9 cellular contexts compared by ENCODE assay signal in genomic region chr2:148875387-148876051, GRCh38. TPM values are rescaled to one million over a fixed set of nuclear protein-coding genes. Genes with fewer than 3 reads are reported as not detected.
A peak's percentile ranks its signal among the peaks of the same experiment; 100 is the strongest.
DNase-seq lines count a peak whose midpoint lies in the region; ATAC-seq, FAIRE-seq and TF ChIP-seq lines count a peak whose summit lies in the region.
"Had no signal": no experiment of that assay in that cellular context is flagged by ENCODE, and none has a peak within 500 bp of the region (broad histone marks: within the 10 kb centered on the region; RNA-seq: fewer than 3 reads in every experiment).

No MANE protein-coding gene starts in this region.

- no peaks in the 10 kb centered on the region for H3K36me3 Mint-ChIP-seq in activated naive CD4-positive, alpha-beta T cell treated with anti-CD3 and anti-CD28 coated beads, Interleukin-2, amount 10 ng/mL, durations not matched to agents 7 days and 5 days

- under 1% methylated on average over 17 of the region's 74 CpGs for WGBS in right lobe of liver (ENCODE audit: insufficient coverage, low coverage, low lambda C conversion rate, missing lambda C conversion rate)
- WGBS in upper lobe of left lung, 2 donors: 0 to 1% methylated on average over 10 to 22 of the region's 74 CpGs

- intact Hi-C loops in right lobe of liver (cut with DNase I): no loop called here

- H3K9me3 ChIP-seq in right lobe of liver (no peaks in the 10 kb centered on the region), upper lobe of left lung (peaks cover 0 to 6% (median 2%) of the 10 kb centered on the region in 4 donors)
- H3K9me3 ChIP-seq: neutrophil had no signal

- CTCF ChIA-PET in activated naive CD4-positive, alpha-beta T cell treated with anti-CD3 and anti-CD28 coated beads, Interleukin-2, amount 10 ng/mL, durations not matched to agents 7 days and 5 days (lab: Charles Lee): no interaction called here

- no peak overlapping the region for H3K27ac Mint-ChIP-seq in activated naive CD4-positive, alpha-beta T cell treated with anti-CD3 and anti-CD28 coated beads, Interleukin-2, amount 10 ng/mL, durations not matched to agents 7 days and 5 days

- no peaks in the 10 kb centered on the region for H3K36me3 ChIP-seq in right lobe of liver
- no peaks in the 10 kb centered on the region for H3K36me3 ChIP-seq in upper lobe of left lung
- H3K36me3 ChIP-seq: neutrophil had no signal

- no peak overlapping the region for H3K27ac ChIP-seq in right lobe of liver
- H3K27ac ChIP-seq in upper lobe of left lung: no peak overlapping the region
- H3K27ac ChIP-seq: neutrophil had no signal

- H3K4me1 Mint-ChIP-seq in activated naive CD4-positive, alpha-beta T cell treated with anti-CD3 and anti-CD28 coated beads, Interleukin-2, amount 10 ng/mL, durations not matched to agents 7 days and 5 days: peaks cover 18% of the 10 kb centered on the region

- peaks cover 54% of the 10 kb centered on the region for H3K27me3 Mint-ChIP-seq in activated naive CD4-positive, alpha-beta T cell treated with anti-CD3 and anti-CD28 coated beads, Interleukin-2, amount 10 ng/mL, durations not matched to agents 7 days and 5 days

- H3K4me1 ChIP-seq in right lobe of liver (peaks cover 0 to 20% (median 7%) of the 10 kb centered on the region in 4 donors), upper lobe of left lung (peaks cover 20 to 25% (median 22%) of the 10 kb centered on the region in 4 donors)

- DNase-seq in GM03348 (ENCODE audit: low spot score) (peak; percentile 18), right lobe of liver (no peak), upper lobe of left lung (peak in 1 of 2 donors; percentile 69), NCI-H1694 treated with DMSO at 0.1 percent for 48 hours (lab: John Stamatoyannopoulos, UW) (no peak), GM19239 (ENCODE audit: insufficient read length, low spot score) (no peak)
- DNase-seq in activated naive CD4-positive, alpha-beta T cell treated with anti-CD3 and anti-CD28 coated beads, Interleukin-2, amount 10 ng/mL, durations not matched to agents 7 days and 5 days: peak; percentile 42

- TF ChIP-seq POLR2A in right lobe of liver (IDR thresholded peaks at IDR 0.05) (no peak), upper lobe of left lung (IDR thresholded peaks at IDR 0.05) (no peak)

- TF ChIP-seq EP300 in upper lobe of left lung (IDR thresholded peaks at IDR 0.05): no peak

- TF ChIP-seq CTCF in right lobe of liver (IDR thresholded peaks at IDR 0.05) (no peak), upper lobe of left lung (IDR thresholded peaks at IDR 0.05) (no peak)

- ATAC-seq in GM19452 (IDR thresholded peaks at IDR 0.05; ENCODE audit: unreplicated experiment): peak; percentile 40
- ATAC-seq in HG03378 (IDR thresholded peaks at IDR 0.05; ENCODE audit: unreplicated experiment): peak; percentile 17
- no peak for ATAC-seq in right lobe of liver
- peak in 1 of 2 donors; percentile 25 for ATAC-seq in upper lobe of left lung (ENCODE audit: low FRiP score in 2 of 2)

- H3K4me3 ChIP-seq in right lobe of liver (peak overlapping the region; percentile 18 to 45 (median 23)), upper lobe of left lung (peak overlapping the region in 3 of 4 donors; percentile 41 to 53 (median 48))

- H3K4me3 Mint-ChIP-seq in activated naive CD4-positive, alpha-beta T cell treated with anti-CD3 and anti-CD28 coated beads, Interleukin-2, amount 10 ng/mL, durations not matched to agents 7 days and 5 days: peak overlapping the region; percentile 76

- H3K27me3 ChIP-seq in right lobe of liver: peaks cover 0 to 14% of the 10 kb centered on the region in 2 donors
- peaks cover 0 to 30% (median 15%) of the 10 kb centered on the region in 4 donors for H3K27me3 ChIP-seq in upper lobe of left lung

- FAIRE-seq in GM19239 (lab: Jason Lieb, UNC): no peak

- peaks cover 2% of the 10 kb centered on the region for H3K9me3 Mint-ChIP-seq in activated naive CD4-positive, alpha-beta T cell treated with anti-CD3 and anti-CD28 coated beads, Interleukin-2, amount 10 ng/mL, durations not matched to agents 7 days and 5 days

RNA-seq across cellular contexts. Expression of gene KIF5C, which starts 0.5 kb away (rescaled TPM):
- total RNA-seq in right lobe of liver (1 to 10 TPM in 1 of 6 experiments, under 1 TPM in 5; 0.07 to 1.1 (median 0.34) TPM), upper lobe of left lung (1 to 10 TPM in 3 of 6 donors, under 1 TPM in 3; 0.44 to 1.6 (median 0.85) TPM)

Comparison
In these comparisons a context has a peak if more than half of its experiments do, and no peak if none do; other contexts are left out.
1. DNase-seq: peak in GM03348 (single experiment) and activated naive CD4-positive, alpha-beta T cell treated with anti-CD3 and anti-CD28 coated beads, Interleukin-2, amount 10 ng/mL, durations not matched to agents 7 days and 5 days (single experiment); none in right lobe of liver (0 of 3), NCI-H1694 treated with DMSO at 0.1 percent for 48 hours (single experiment) and GM19239 (single experiment).
2. ATAC-seq: peak in GM19452 (single experiment) and HG03378 (single experiment); none in right lobe of liver (0 of 4).